8 cellular contexts compared by ENCODE assay signal in genomic region chr16:77236063-77236511, GRCh38. TPM values are rescaled to one million over a fixed set of nuclear protein-coding genes. Genes with fewer than 3 reads are reported as not detected.
A peak's percentile ranks its signal among the peaks of the same experiment; 100 is the strongest.
DNase-seq lines count a peak whose midpoint lies in the region; ATAC-seq and TF ChIP-seq lines count a peak whose summit lies in the region.

No MANE protein-coding gene starts in this region.

- H3K9me3 ChIP-seq in cardiac muscle cell (ENCODE audit: low read depth) = no peaks in the 10 kb centered on the region
- no peaks in the 10 kb centered on the region for H3K9me3 ChIP-seq in vagina

- intact Hi-C loops in vagina (cut with DNase I) = loop anchor here (5.0 to 10.0 kb wide), 2 partner anchors 346 to 419 kb away; no protein-coding TSS in a partner anchor

- H3K36me3 ChIP-seq in cardiac muscle cell (no peaks in the 10 kb centered on the region), vagina (no peaks in the 10 kb centered on the region)

- no peaks in the 10 kb centered on the region for H3K36me3 Mint-ChIP-seq in activated naive CD4-positive, alpha-beta T cell treated with anti-CD3 and anti-CD28 coated beads, Interleukin-2, amount 50 U/mL, for 72 hours

- TF ChIP-seq CTCF in GM12874 (IDR thresholded peaks at IDR 0.05; ENCODE audit: insufficient read depth, low read depth, low read length) = peak; percentile 97
- peak; percentile 99 for TF ChIP-seq CTCF in cardiac muscle cell (IDR thresholded peaks at IDR 0.05; ENCODE audit: low read depth, low read length)
- TF ChIP-seq CTCF in vagina (IDR thresholded peaks at IDR 0.05) = peak; percentile 99 to 100 (median 100)

- peak; percentile 99 for ATAC-seq in HG02623 (IDR thresholded peaks at IDR 0.05; ENCODE audit: unreplicated experiment)
- peak; percentile 97 to 98 for ATAC-seq in activated naive CD4-positive, alpha-beta T cell treated with anti-CD3 and anti-CD28 coated beads, Interleukin-2, amount 50 U/mL, for 72 hours

- TF ChIP-seq POLR2A in vagina (IDR thresholded peaks at IDR 0.05) = no peak

- no peak overlapping the region for H3K27ac ChIP-seq in cardiac muscle cell
- no peak overlapping the region for H3K27ac ChIP-seq in vagina

- H3K4me1 ChIP-seq in cardiac muscle cell (ENCODE audit: low read depth) (no peaks in the 10 kb centered on the region), vagina (no peaks in the 10 kb centered on the region)

- DNase-seq in NCI-H1092 (lab: John Stamatoyannopoulos, UW) (peak; percentile 82), SKM-1 treated with dmso at 0.1 percent for 144 hours (lab: John Stamatoyannopoulos, UW; ENCODE audit: unreplicated experiment) (peak; percentile 71), cardiac muscle cell (ENCODE audit: low read depth in 1 of 2, low spot score in 1 of 2) (peak; percentile 87 to 93), pulmonary artery endothelial cell (ENCODE audit: low read depth, low spot score) (peak; percentile 49), vagina (ENCODE audit: extremely low spot score in 2 of 2) (no peak)
- peak; percentile 82 to 88 for DNase-seq in activated naive CD4-positive, alpha-beta T cell treated with anti-CD3 and anti-CD28 coated beads, Interleukin-2, amount 50 U/mL, for 72 hours (ENCODE audit: low spot score in 2 of 2)

- peaks cover 10% of the 10 kb centered on the region for H3K27me3 ChIP-seq in cardiac muscle cell
- no peaks in the 10 kb centered on the region for H3K27me3 ChIP-seq in vagina

- H3K27ac Mint-ChIP-seq in activated naive CD4-positive, alpha-beta T cell treated with anti-CD3 and anti-CD28 coated beads, Interleukin-2, amount 50 U/mL, for 72 hours = no peak overlapping the region

- no peak overlapping the region for H3K4me3 ChIP-seq in cardiac muscle cell
- H3K4me3 ChIP-seq in vagina = peak overlapping the region in 1 of 2 donors; percentile 35

- no peaks in the 10 kb centered on the region for H3K9me3 Mint-ChIP-seq in activated naive CD4-positive, alpha-beta T cell treated with anti-CD3 and anti-CD28 coated beads, Interleukin-2, amount 50 U/mL, for 72 hours

RNA-seq across cellular contexts. Expression of gene SYCE1L, which starts 36.9 kb away (rescaled TPM):
- total RNA-seq in activated naive CD4-positive, alpha-beta T cell treated with anti-CD3 and anti-CD28 coated beads, Interleukin-2, amount 50 U/mL, for 72 hours = 1 to 10 TPM; 2.1 to 8.5 TPM
- total RNA-seq in cardiac muscle cell = 0.99 and 3.2 TPM in 2 replicates
- 6.6 and 7.2 TPM in 2 replicates for polyA plus RNA-seq in cardiac muscle cell
- total RNA-seq in pulmonary artery endothelial cell = 1.9 and 2.8 TPM in 2 replicates
- 4.2 TPM for total RNA-seq in vagina

RNA-seq across cellular contexts. Expression of gene MON1B, which starts 45.1 kb away (rescaled TPM):
- total RNA-seq in activated naive CD4-positive, alpha-beta T cell treated with anti-CD3 and anti-CD28 coated beads, Interleukin-2, amount 50 U/mL, for 72 hours = 10 to 100 TPM; 75.3 to 92.9 TPM
- total RNA-seq in cardiac muscle cell (14.6 and 22.8 TPM in 2 replicates), pulmonary artery endothelial cell (11.4 and 17.5 TPM in 2 replicates), vagina (28.2 TPM)
- polyA plus RNA-seq in cardiac muscle cell = 21.0 and 32.2 TPM in 2 replicates

Comparison
In these comparisons a context has a peak if more than half of its experiments do, and no peak if none do; other contexts are left out.
1. DNase-seq: peak in NCI-H1092 (single experiment), SKM-1 treated with dmso at 0.1 percent for 144 hours (single experiment), activated naive CD4-positive, alpha-beta T cell treated with anti-CD3 and anti-CD28 coated beads, Interleukin-2, amount 50 U/mL, for 72 hours (2 of 2), cardiac muscle cell (2 of 2) and pulmonary artery endothelial cell (single experiment); none in vagina (0 of 2).
2. Peak in every context shown above with its lines, with median percentiles within 50 percentile points of each other: CTCF ChIP-seq.